In the genomic region with DNA sequence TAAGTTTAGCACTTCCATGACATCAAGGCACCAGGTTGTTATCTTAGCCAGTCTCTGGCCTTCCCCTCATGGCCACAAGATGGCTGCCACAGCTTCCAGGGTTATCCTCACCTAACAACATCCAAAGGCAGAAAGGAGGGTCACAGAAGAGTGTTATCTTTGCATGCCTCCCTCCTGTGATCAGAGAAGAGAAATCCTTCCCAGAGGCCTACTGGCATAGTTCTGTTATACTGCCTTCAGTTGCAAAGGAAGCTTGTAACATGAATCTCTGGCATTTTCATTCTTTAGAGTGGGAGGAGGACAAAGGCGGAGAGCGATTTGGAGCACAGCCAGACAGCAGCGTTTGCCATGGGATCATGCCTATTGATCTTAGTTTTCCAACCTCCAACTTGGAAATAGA, we compare ENCODE assay signal across 12 cellular contexts.
A peak's percentile ranks its signal among the peaks of the same experiment; 100 is the strongest.
DNase-seq lines count a peak whose midpoint lies in the region; TF ChIP-seq lines count a peak whose summit lies in the region.
"Had no signal": no experiment of that assay in that cellular context is flagged by ENCODE, and none has a peak within 500 bp of the region (broad histone marks: within the 10 kb centered on the region; RNA-seq: fewer than 3 reads in every experiment).

No MANE protein-coding gene starts in this region.

- peaks cover 12% of the 10 kb centered on the region for H3K4me1 Mint-ChIP-seq in nephron progenitor cell
- no peaks in the 10 kb centered on the region for H3K4me1 Mint-ChIP-seq in activated CD4-positive, alpha-beta memory T cell treated with anti-CD3 and anti-CD28 coated beads, Interleukin-2, amount 10 ng/mL, durations not matched to agents 7 days and 5 days
- H3K4me1 Mint-ChIP-seq: memory B cell; stimulated activated naive B cell treated with anti-CD40 and anti-IgM and Interleukin-4, amounts not matched to agents 10 μg/mL and 1 μg/mL and 100 μg/mL, for 72 hours had no signal

- peaks cover 7% of the 10 kb centered on the region for H3K27me3 Mint-ChIP-seq in nephron progenitor cell (ENCODE audit: low read depth, poor library complexity)
- no peaks in the 10 kb centered on the region for H3K27me3 Mint-ChIP-seq in activated CD4-positive, alpha-beta memory T cell treated with anti-CD3 and anti-CD28 coated beads, Interleukin-2, amount 10 ng/mL, durations not matched to agents 7 days and 5 days
- H3K27me3 Mint-ChIP-seq: memory B cell; stimulated activated naive B cell treated with anti-CD40 and anti-IgM and Interleukin-4, amounts not matched to agents 10 μg/mL and 1 μg/mL and 100 μg/mL, for 72 hours had no signal

- CTCF ChIA-PET in activated CD4-positive, alpha-beta memory T cell treated with anti-CD3 and anti-CD28 coated beads, Interleukin-2, amount 10 ng/mL, durations not matched to agents 7 days and 5 days (lab: Charles Lee) = interaction anchor here (0.6 kb wide), 1 partner anchor 19 kb away, joined by 5 read pairs; no protein-coding TSS in a partner anchor

- WGBS in esophagus squamous epithelium, 2 donors = 29 to 31% methylated on average over 3 of the region's 3 CpGs

- H3K4me1 ChIP-seq in esophagus squamous epithelium = no peaks in the 10 kb centered on the region
- H3K4me1 ChIP-seq in vagina = no peaks in the 10 kb centered on the region

- TF ChIP-seq CTCF in nephron progenitor cell (IDR thresholded peaks at IDR 0.05) (no peak), esophagus squamous epithelium (IDR thresholded peaks at IDR 0.05) (no peak), vagina (IDR thresholded peaks at IDR 0.05) (no peak)

- H3K27ac ChIP-seq in esophagus squamous epithelium (no peak overlapping the region), vagina (no peak overlapping the region)

- H3K9me3 ChIP-seq in esophagus squamous epithelium (no peaks in the 10 kb centered on the region), vagina (no peaks in the 10 kb centered on the region)

- H3K36me3 Mint-ChIP-seq in nephron progenitor cell (ENCODE audit: low read depth) = no peaks in the 10 kb centered on the region
- no peaks in the 10 kb centered on the region for H3K36me3 Mint-ChIP-seq in activated CD4-positive, alpha-beta memory T cell treated with anti-CD3 and anti-CD28 coated beads, Interleukin-2, amount 10 ng/mL, durations not matched to agents 7 days and 5 days (ENCODE audit: low read depth)
- H3K36me3 Mint-ChIP-seq: memory B cell; stimulated activated naive B cell treated with anti-CD40 and anti-IgM and Interleukin-4, amounts not matched to agents 10 μg/mL and 1 μg/mL and 100 μg/mL, for 72 hours had no signal

- TF ChIP-seq POLR2A in esophagus squamous epithelium (IDR thresholded peaks at IDR 0.05) (no peak), vagina (IDR thresholded peaks at IDR 0.05) (no peak)

- peak overlapping the region; percentile 82 for H3K27ac Mint-ChIP-seq in nephron progenitor cell
- H3K27ac Mint-ChIP-seq in activated CD4-positive, alpha-beta memory T cell treated with anti-CD3 and anti-CD28 coated beads, Interleukin-2, amount 10 ng/mL, durations not matched to agents 7 days and 5 days = no peak overlapping the region
- H3K27ac Mint-ChIP-seq: memory B cell; stimulated activated naive B cell treated with anti-CD40 and anti-IgM and Interleukin-4, amounts not matched to agents 10 μg/mL and 1 μg/mL and 100 μg/mL, for 72 hours had no signal

- H3K27me3 ChIP-seq in esophagus squamous epithelium (no peaks in the 10 kb centered on the region), vagina (no peaks in the 10 kb centered on the region)

- POLR2A ChIA-PET in activated CD4-positive, alpha-beta memory T cell treated with anti-CD3 and anti-CD28 coated beads, Interleukin-2, amount 10 ng/mL, durations not matched to agents 7 days and 5 days (lab: Charles Lee) = no interaction called here

- intact Hi-C loops in esophagus squamous epithelium (cut with DNase I) = no loop called here
- intact Hi-C loops in vagina (cut with DNase I) = no loop called here

- H3K4me3 ChIP-seq in esophagus squamous epithelium (no peak overlapping the region), vagina (no peak overlapping the region)

- peaks cover 19% of the 10 kb centered on the region for H3K9me3 Mint-ChIP-seq in nephron progenitor cell
- H3K9me3 Mint-ChIP-seq in activated CD4-positive, alpha-beta memory T cell treated with anti-CD3 and anti-CD28 coated beads, Interleukin-2, amount 10 ng/mL, durations not matched to agents 7 days and 5 days = no peaks in the 10 kb centered on the region
- H3K9me3 Mint-ChIP-seq: memory B cell; stimulated activated naive B cell treated with anti-CD40 and anti-IgM and Interleukin-4, amounts not matched to agents 10 μg/mL and 1 μg/mL and 100 μg/mL, for 72 hours had no signal

- no peaks in the 10 kb centered on the region for H3K36me3 ChIP-seq in esophagus squamous epithelium
- H3K36me3 ChIP-seq in vagina = no peaks in the 10 kb centered on the region

- DNase-seq in DMS153 treated with DMSO at 0.1 percent for 48 hours (lab: John Stamatoyannopoulos, UW; ENCODE audit: unreplicated experiment) (peak; percentile 59), NCI-H146 treated with DMSO at 0.1 percent for 48 hours (lab: John Stamatoyannopoulos, UW; ENCODE audit: unreplicated experiment) (peak; percentile 22), dedifferentiated amniotic fluid mesenchymal stem cell (ENCODE audit: extremely low spot score) (peak; percentile 56), nephron progenitor cell (no peak), esophagus squamous epithelium (lab: John Stamatoyannopoulos, UW) (no peak), vagina (ENCODE audit: extremely low spot score in 2 of 2) (no peak), middle frontal gyrus (ENCODE audit: extremely low spot score, low spot score) (no peak)
- no peak for DNase-seq in activated CD4-positive, alpha-beta memory T cell treated with anti-CD3 and anti-CD28 coated beads, Interleukin-2, amount 10 ng/mL, durations not matched to agents 7 days and 5 days
- DNase-seq: activated gamma-delta T cell; KBM-7; stimulated activated naive B cell treated with anti-CD40 and anti-IgM and Interleukin-4, amounts not matched to agents 10 μg/mL and 1 μg/mL and 100 μg/mL, for 72 hours had no signal

- H3K4me3 Mint-ChIP-seq in nephron progenitor cell = no peak overlapping the region
- H3K4me3 Mint-ChIP-seq in activated CD4-positive, alpha-beta memory T cell treated with anti-CD3 and anti-CD28 coated beads, Interleukin-2, amount 10 ng/mL, durations not matched to agents 7 days and 5 days = no peak overlapping the region
- H3K4me3 Mint-ChIP-seq: memory B cell; stimulated activated naive B cell treated with anti-CD40 and anti-IgM and Interleukin-4, amounts not matched to agents 10 μg/mL and 1 μg/mL and 100 μg/mL, for 72 hours had no signal

Comparison
In these comparisons a context has a peak if more than half of its experiments do, and no peak if none do; other contexts are left out.
1. DNase-seq: peak in DMS153 treated with DMSO at 0.1 percent for 48 hours (single experiment), NCI-H146 treated with DMSO at 0.1 percent for 48 hours (single experiment) and dedifferentiated amniotic fluid mesenchymal stem cell (single experiment); none in nephron progenitor cell (single experiment), esophagus squamous epithelium (single experiment), vagina (0 of 2), middle frontal gyrus (single experiment) and activated CD4-positive, alpha-beta memory T cell treated with anti-CD3 and anti-CD28 coated beads, Interleukin-2, amount 10 ng/mL, durations not matched to agents 7 days and 5 days (single experiment).